In genomic region chr7:94683066-94683465, GRCh38 we compare ENCODE assay signal across 27 cellular contexts. TPM values are rescaled to one million over a fixed set of nuclear protein-coding genes. Genes with fewer than 3 reads are reported as not detected.
"Had no signal": no experiment of that assay in that cellular context is flagged by ENCODE, and none has a peak within 500 bp of the region (broad histone marks: within the 10 kb centered on the region; RNA-seq: fewer than 3 reads in every experiment).

No MANE protein-coding gene starts in this region.

- H3K36me3 Mint-ChIP-seq: activated CD4-positive, alpha-beta memory T cell treated with anti-CD3 and anti-CD28 coated beads for 36 hours; activated CD8-positive, alpha-beta memory T cell treated with anti-CD3 and anti-CD28 coated beads, Interleukin-2, amount 10 ng/mL, durations not matched to agents 7 days and 5 days; activated naive CD4-positive, alpha-beta T cell treated with anti-CD3 and anti-CD28 coated beads, Interleukin-2, amount 10 ng/mL, durations not matched to agents 7 days and 5 days; activated naive CD4-positive, alpha-beta T cell treated with anti-CD3 and anti-CD28 coated beads, Interleukin-2, amount 50 U/mL, for 72 hours; activated naive CD8-positive, alpha-beta T cell treated with anti-CD3 and anti-CD28 coated beads, Interleukin-2, amount 10 ng/mL, durations not matched to agents 7 days and 5 days had no signal

- H3K27me3 ChIP-seq: ascending aorta, breast epithelium, gastrocnemius medialis, heart left ventricle had no signal

- H3K9me3 Mint-ChIP-seq: activated CD4-positive, alpha-beta memory T cell treated with anti-CD3 and anti-CD28 coated beads for 36 hours; activated CD4-positive, alpha-beta T cell treated with anti-CD3 and anti-CD28 coated beads, Interleukin-2, amount 10 ng/mL, durations not matched to agents 24 days and 14 days; activated naive CD4-positive, alpha-beta T cell treated with anti-CD3 and anti-CD28 coated beads, Interleukin-2, amount 10 ng/mL, durations not matched to agents 7 days and 5 days; activated naive CD4-positive, alpha-beta T cell treated with anti-CD3 and anti-CD28 coated beads, Interleukin-2, amount 50 U/mL, for 72 hours; activated naive CD8-positive, alpha-beta T cell treated with anti-CD3 and anti-CD28 coated beads, Interleukin-2, amount 10 ng/mL, durations not matched to agents 7 days and 5 days; activated T-cell treated with anti-CD3 and anti-CD28 coated beads, Interleukin-2, amount 50 U/mL, for 72 hours; brain; central memory CD8-positive, alpha-beta T cell had no signal

- ATAC-seq: activated CD4-positive, alpha-beta T cell treated with anti-CD3 and anti-CD28 coated beads for 36 hours; activated CD8-positive, alpha-beta memory T cell treated with anti-CD3 and anti-CD28 coated beads, Interleukin-2, amount 10 ng/mL, durations not matched to agents 7 days and 5 days; activated CD8-positive, alpha-beta T cell treated with anti-CD3 and anti-CD28 coated beads, Interleukin-2, amount 10 ng/mL, durations not matched to agents 7 days and 5 days; activated naive CD4-positive, alpha-beta T cell treated with anti-CD3 and anti-CD28 coated beads, Interleukin-2, amount 50 U/mL, for 72 hours; activated T-cell treated with anti-CD3 and anti-CD28 coated beads, Interleukin-2, amount 50 U/mL, for 72 hours; esophagus mucosa; gastrocnemius medialis; heart left ventricle had no signal

- H3K27ac ChIP-seq: ascending aorta, breast epithelium, gastrocnemius medialis, heart left ventricle had no signal

- H3K9me3 ChIP-seq: ascending aorta, breast epithelium, gastrocnemius medialis, heart left ventricle had no signal

- H3K4me1 Mint-ChIP-seq: activated CD4-positive, alpha-beta T cell treated with anti-CD3 and anti-CD28 coated beads for 36 hours; activated CD4-positive, alpha-beta T cell treated with anti-CD3 and anti-CD28 coated beads, Interleukin-2, amount 10 ng/mL, durations not matched to agents 24 days and 14 days; activated CD8-positive, alpha-beta memory T cell treated with anti-CD3 and anti-CD28 coated beads, Interleukin-2, amount 10 ng/mL, durations not matched to agents 7 days and 5 days; activated naive CD4-positive, alpha-beta T cell treated with anti-CD3 and anti-CD28 coated beads, Interleukin-2, amount 10 ng/mL, durations not matched to agents 7 days and 5 days; activated naive CD8-positive, alpha-beta T cell treated with anti-CD3 and anti-CD28 coated beads, Interleukin-2, amount 10 ng/mL, durations not matched to agents 7 days and 5 days; brain; central memory CD8-positive, alpha-beta T cell had no signal

- H3K4me3 Mint-ChIP-seq: activated CD4-positive, alpha-beta memory T cell treated with anti-CD3 and anti-CD28 coated beads for 36 hours; activated CD4-positive, alpha-beta T cell treated with anti-CD3 and anti-CD28 coated beads for 36 hours; activated CD4-positive, alpha-beta T cell treated with anti-CD3 and anti-CD28 coated beads, Interleukin-2, amount 10 ng/mL, durations not matched to agents 24 days and 14 days; activated CD8-positive, alpha-beta memory T cell treated with anti-CD3 and anti-CD28 coated beads, Interleukin-2, amount 10 ng/mL, durations not matched to agents 7 days and 5 days; activated CD8-positive, alpha-beta T cell treated with anti-CD3 and anti-CD28 coated beads, Interleukin-2, amount 10 ng/mL, durations not matched to agents 7 days and 5 days; activated naive CD4-positive, alpha-beta T cell treated with anti-CD3 and anti-CD28 coated beads, Interleukin-2, amount 10 ng/mL, durations not matched to agents 7 days and 5 days; activated naive CD8-positive, alpha-beta T cell treated with anti-CD3 and anti-CD28 coated beads, Interleukin-2, amount 10 ng/mL, durations not matched to agents 7 days and 5 days; activated T-cell treated with anti-CD3 and anti-CD28 coated beads, Interleukin-2, amount 50 U/mL, for 72 hours; brain; central memory CD8-positive, alpha-beta T cell had no signal

- H3K4me3 ChIP-seq: ascending aorta, breast epithelium, gastrocnemius medialis, heart left ventricle had no signal

- H3K4me1 ChIP-seq: ascending aorta, breast epithelium, gastrocnemius medialis, heart left ventricle had no signal

- DNase-seq: activated CD4-positive, alpha-beta memory T cell treated with anti-CD3 and anti-CD28 coated beads for 36 hours; activated CD4-positive, alpha-beta T cell treated with anti-CD3 and anti-CD28 coated beads for 36 hours; activated CD4-positive, alpha-beta T cell treated with anti-CD3 and anti-CD28 coated beads, Interleukin-2, amount 10 ng/mL, durations not matched to agents 24 days and 14 days; activated CD4-positive, CD25-positive, alpha-beta regulatory T cell; activated CD4-positive, CD25-positive, alpha-beta regulatory T cell treated with anti-CD3 and anti-CD28 coated beads, Interleukin-2, amount 50 U/mL, for 72 hours; activated CD8-positive, alpha-beta memory T cell treated with anti-CD3 and anti-CD28 coated beads, Interleukin-2, amount 10 ng/mL, durations not matched to agents 7 days and 5 days; activated CD8-positive, alpha-beta memory T cell treated with anti-CD3 and anti-CD28 coated beads, Interleukin-2, amount 50 U/mL, for 4 hours; activated CD8-positive, alpha-beta T cell treated with anti-CD3 and anti-CD28 coated beads, Interleukin-2, amount 10 ng/mL, durations not matched to agents 7 days and 5 days; activated gamma-delta T cell; activated naive CD4-positive, alpha-beta T cell; activated naive CD4-positive, alpha-beta T cell treated with anti-CD3 and anti-CD28 coated beads, Interleukin-2, amount 10 ng/mL, durations not matched to agents 7 days and 5 days; activated naive CD8-positive, alpha-beta T cell treated with anti-CD3 and anti-CD28 coated beads, Interleukin-2, amount 10 ng/mL, durations not matched to agents 7 days and 5 days; activated T-cell treated with anti-CD3 and anti-CD28 coated beads, Interleukin-2, amount 50 U/mL, for 1 hour; activated T-cell treated with anti-CD3 and anti-CD28 coated beads, Interleukin-2, amount 50 U/mL, for 72 hours; effector CD8-positive, alpha-beta T cell; foreskin fibroblast; gastrocnemius medialis; glutamatergic neuron; heart left ventricle; T-helper 1 cell; T-helper 2 cell had no signal

- H3K27ac Mint-ChIP-seq: activated CD4-positive, alpha-beta memory T cell treated with anti-CD3 and anti-CD28 coated beads for 36 hours; activated CD4-positive, alpha-beta T cell treated with anti-CD3 and anti-CD28 coated beads for 36 hours; activated CD4-positive, alpha-beta T cell treated with anti-CD3 and anti-CD28 coated beads, Interleukin-2, amount 10 ng/mL, durations not matched to agents 24 days and 14 days; activated CD8-positive, alpha-beta memory T cell treated with anti-CD3 and anti-CD28 coated beads, Interleukin-2, amount 10 ng/mL, durations not matched to agents 7 days and 5 days; activated CD8-positive, alpha-beta T cell treated with anti-CD3 and anti-CD28 coated beads, Interleukin-2, amount 10 ng/mL, durations not matched to agents 7 days and 5 days; activated naive CD4-positive, alpha-beta T cell treated with anti-CD3 and anti-CD28 coated beads, Interleukin-2, amount 10 ng/mL, durations not matched to agents 7 days and 5 days; activated naive CD4-positive, alpha-beta T cell treated with anti-CD3 and anti-CD28 coated beads, Interleukin-2, amount 50 U/mL, for 72 hours; activated naive CD8-positive, alpha-beta T cell treated with anti-CD3 and anti-CD28 coated beads, Interleukin-2, amount 10 ng/mL, durations not matched to agents 7 days and 5 days; activated T-cell treated with anti-CD3 and anti-CD28 coated beads, Interleukin-2, amount 50 U/mL, for 72 hours; brain had no signal

- H3K27me3 Mint-ChIP-seq: activated CD4-positive, alpha-beta T cell treated with anti-CD3 and anti-CD28 coated beads, Interleukin-2, amount 10 ng/mL, durations not matched to agents 24 days and 14 days; activated naive CD4-positive, alpha-beta T cell treated with anti-CD3 and anti-CD28 coated beads, Interleukin-2, amount 10 ng/mL, durations not matched to agents 7 days and 5 days; activated naive CD8-positive, alpha-beta T cell treated with anti-CD3 and anti-CD28 coated beads, Interleukin-2, amount 10 ng/mL, durations not matched to agents 7 days and 5 days; brain had no signal

- H3K36me3 ChIP-seq: ascending aorta, breast epithelium, gastrocnemius medialis, heart left ventricle had no signal

RNA-seq across cellular contexts. Expression of gene SGCE, which starts 27.1 kb away (rescaled TPM):
- total RNA-seq: activated CD4-positive, alpha-beta T cell treated with anti-CD3 and anti-CD28 coated beads, Interleukin-2, amount 10 ng/mL, durations not matched to agents 24 days and 14 days; activated CD8-positive, alpha-beta T cell treated with anti-CD3 and anti-CD28 coated beads, Interleukin-2, amount 10 ng/mL, durations not matched to agents 7 days and 5 days had no signal
